8 cellular contexts compared by ENCODE assay signal in the genomic region with DNA sequence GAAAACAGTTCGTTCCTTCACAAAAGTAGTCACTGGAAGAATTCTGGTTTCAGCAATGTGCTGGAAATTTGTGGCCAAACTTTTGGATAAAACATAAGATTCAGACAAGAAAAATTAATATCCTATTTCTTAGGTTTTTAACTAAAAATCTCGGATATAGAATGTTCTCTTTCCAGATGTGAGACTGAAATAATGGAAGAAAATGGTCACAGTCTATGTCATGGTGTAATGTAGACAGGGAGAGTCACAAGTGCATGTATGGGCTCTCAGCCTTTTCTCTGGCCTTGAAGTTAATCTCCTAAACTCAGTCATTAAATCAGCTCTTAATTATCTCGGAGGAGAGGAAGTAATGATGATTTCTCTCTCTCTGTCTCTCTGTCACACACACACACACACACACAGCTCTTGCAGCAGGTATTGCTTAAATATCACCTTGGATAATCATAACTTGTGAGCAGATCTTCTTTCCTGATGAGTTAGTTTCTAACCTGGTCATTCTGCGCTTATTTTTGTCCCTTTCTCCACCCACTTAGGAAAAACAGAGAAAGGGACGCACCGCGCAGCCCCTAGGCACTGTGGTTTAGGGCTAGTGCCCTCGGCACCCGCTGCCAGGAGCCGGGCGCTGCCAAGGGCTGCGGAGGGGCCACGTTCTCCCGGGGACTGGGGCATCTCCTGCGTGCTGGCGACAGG. TPM values are rescaled to one million over a fixed set of nuclear protein-coding genes. Genes with fewer than 3 reads are reported as not detected.
DNase-seq lines count a peak whose midpoint lies in the region; ATAC-seq, FAIRE-seq and TF ChIP-seq lines count a peak whose summit lies in the region.

No MANE protein-coding gene starts in this region.

- no peaks in the 10 kb centered on the region for H3K27me3 Mint-ChIP-seq in astrocyte (ENCODE audit: low read depth, unreplicated experiment)

- H3K27me3 ChIP-seq in astrocyte (ENCODE audit: insufficient read depth, low read length) (no peaks in the 10 kb centered on the region), keratinocyte (ENCODE audit: control insufficient read depth, extremely low read depth, insufficient read depth, low read length) (no peaks in the 10 kb centered on the region), subcutaneous abdominal adipose tissue (ENCODE audit: control insufficient read depth in 5 of 5, insufficient read depth in 4 of 5, low read length in 5 of 5) (peaks cover 0 to 9% (median 2%) of the 10 kb centered on the region in 5 donors)

- FAIRE-seq in astrocyte (lab: Jason Lieb, UNC) (no peak), keratinocyte (lab: Jason Lieb, UNC) (peak; percentile 52)

- ATAC-seq in HG02973 (IDR thresholded peaks at IDR 0.05; ENCODE audit: unreplicated experiment): peak; percentile 12
- no peak for ATAC-seq in HG03565 (IDR thresholded peaks at IDR 0.05; ENCODE audit: unreplicated experiment)
- no peak for ATAC-seq in HG03280 (IDR thresholded peaks at IDR 0.05; ENCODE audit: unreplicated experiment)

- H3K4me1 ChIP-seq in astrocyte (ENCODE audit: insufficient read depth, low read length): peaks cover 28% of the 10 kb centered on the region
- peaks cover 69% of the 10 kb centered on the region for H3K4me1 ChIP-seq in keratinocyte (ENCODE audit: control insufficient read depth, extremely low read depth, insufficient read depth, low read length)
- peaks cover 0 to 24% (median 18%) of the 10 kb centered on the region in 5 donors for H3K4me1 ChIP-seq in subcutaneous abdominal adipose tissue (ENCODE audit: control insufficient read depth in 5 of 5, insufficient read depth in 5 of 5, low read length in 5 of 5)

- H3K9ac ChIP-seq in astrocyte (ENCODE audit: low read length) (peak overlapping the region; percentile 79), keratinocyte (ENCODE audit: control insufficient read depth, extremely low read depth, insufficient read depth, low read length) (peak overlapping the region; percentile 93), subcutaneous abdominal adipose tissue (ENCODE audit: low read length in 5 of 5) (peak overlapping the region in 1 of 5 donors; percentile 58)

- peaks cover 3% of the 10 kb centered on the region for H3K9me1 ChIP-seq in keratinocyte (ENCODE audit: control insufficient read depth, extremely low read depth, insufficient read depth, low read length)

- H3K36me3 Mint-ChIP-seq in astrocyte (ENCODE audit: low read depth, unreplicated experiment): no peaks in the 10 kb centered on the region

- no peak overlapping the region for H3K27ac Mint-ChIP-seq in astrocyte (ENCODE audit: unreplicated experiment)

- H3K4me1 Mint-ChIP-seq in astrocyte (ENCODE audit: low read depth, unreplicated experiment): peaks cover 31% of the 10 kb centered on the region

- peak overlapping the region; percentile 80 for H3K4me3 Mint-ChIP-seq in astrocyte (ENCODE audit: unreplicated experiment)

- dilution Hi-C loops in keratinocyte (cut with MboI; ENCODE audit: extremely low pct_ligation_motif_present, low sequenced_read_pairs): no loop called here

- H4K20me1 ChIP-seq in astrocyte (ENCODE audit: insufficient read depth, low read length) (no peaks in the 10 kb centered on the region), keratinocyte (ENCODE audit: control insufficient read depth, extremely low read depth, insufficient read depth, low read length) (no peaks in the 10 kb centered on the region)

- H3K4me3 ChIP-seq in astrocyte (ENCODE audit: insufficient read depth, low read depth, low read length): peak overlapping the region; percentile 87
- peak overlapping the region; percentile 75 to 99 (median 85) for H3K4me3 ChIP-seq in keratinocyte (ENCODE audit: control insufficient read depth in 2 of 3, extremely low read depth in 1 of 3, insufficient read depth in 2 of 3, low read depth in 1 of 3, low read length in 3 of 3)
- peak overlapping the region in 4 of 5 donors; percentile 65 to 80 (median 74) for H3K4me3 ChIP-seq in subcutaneous abdominal adipose tissue (ENCODE audit: low read depth in 1 of 5, low read length in 5 of 5)

- no peaks in the 10 kb centered on the region for H3K9me3 Mint-ChIP-seq in astrocyte (ENCODE audit: unreplicated experiment)

- peaks cover 41% of the 10 kb centered on the region for H3K79me2 ChIP-seq in astrocyte (ENCODE audit: insufficient read depth, low read length)
- peaks cover 44% of the 10 kb centered on the region for H3K79me2 ChIP-seq in keratinocyte (ENCODE audit: control insufficient read depth, insufficient read depth, low read length)

- H2AFZ ChIP-seq in astrocyte (ENCODE audit: low read depth, low read length) (peak overlapping the region; percentile 84), keratinocyte (ENCODE audit: control insufficient read depth, low read length) (peak overlapping the region; percentile 45)

- no peak for DNase-seq in astrocyte (ENCODE audit: low read depth)
- no peak for DNase-seq in keratinocyte (ENCODE audit: low read depth, low spot score)
- DNase-seq in HK-2 (ENCODE audit: unreplicated experiment): no peak

- no peaks in the 10 kb centered on the region for H3K9me3 ChIP-seq in astrocyte (ENCODE audit: insufficient read depth, low read depth, low read length)
- H3K9me3 ChIP-seq in keratinocyte (ENCODE audit: control insufficient read depth, low read depth, low read length): no peaks in the 10 kb centered on the region
- no peaks in the 10 kb centered on the region for H3K9me3 ChIP-seq in subcutaneous abdominal adipose tissue (ENCODE audit: control insufficient read depth in 5 of 5, low read length in 5 of 5)

- H3K27ac ChIP-seq in C4-2B: peak overlapping the region; percentile 60
- peak overlapping the region; percentile 55 for H3K27ac ChIP-seq in astrocyte (ENCODE audit: low read depth, low read length)
- H3K27ac ChIP-seq in keratinocyte (ENCODE audit: control insufficient read depth, insufficient read depth, low read length): peak overlapping the region; percentile 96
- H3K27ac ChIP-seq in subcutaneous abdominal adipose tissue (ENCODE audit: low read depth, low read length): no peak overlapping the region

- TF ChIP-seq CTCF in C4-2B (conservative IDR thresholded peaks at IDR 0.05) (no peak), astrocyte (IDR thresholded peaks at IDR 0.05; ENCODE audit: insufficient read depth, low read depth, low read length) (no peak), keratinocyte (optimal IDR thresholded peaks at IDR 0.05 in 1 of 3, IDR thresholded peaks at IDR 0.05 in 1 of 3, conservative IDR thresholded peaks at IDR 0.05 in 1 of 3; ENCODE audit: extremely low read depth in 1 of 3, insufficient read depth in 2 of 3, low read length in 3 of 3) (no peak)

- H3K4me2 ChIP-seq in astrocyte (ENCODE audit: low read length) (peak overlapping the region; percentile 97), keratinocyte (ENCODE audit: control insufficient read depth, extremely low read depth, insufficient read depth, low read depth, low read length) (peak overlapping the region; percentile 88)

- H3K36me3 ChIP-seq in astrocyte (ENCODE audit: insufficient read depth, low read length): peaks cover 5% of the 10 kb centered on the region
- peaks cover 2 to 20% of the 10 kb centered on the region in 2 experiments for H3K36me3 ChIP-seq in keratinocyte (ENCODE audit: control insufficient read depth in 2 of 2, extremely low read depth in 1 of 2, insufficient read depth in 2 of 2, low read length in 2 of 2)
- H3K36me3 ChIP-seq in subcutaneous abdominal adipose tissue (ENCODE audit: control insufficient read depth in 5 of 5, insufficient read depth in 5 of 5, low read length in 5 of 5): no peaks in the 10 kb centered on the region

RNA-seq across cellular contexts. Expression of a gene that starts 0.7 kb away (rescaled TPM):
- 20.1 and 35.9 TPM in 2 replicates for total RNA-seq in astrocyte
- 75.4 to 112 TPM (median 107 TPM) in 3 replicates for polyA plus RNA-seq in keratinocyte
- polyA plus RNA-seq in keratinocyte (2011; ENCODE audit: low read depth): 8.1 TPM
- 14.3 and 31.7 TPM in 2 replicates for polyA plus RNA-seq in keratinocyte (2011; cell fraction: cytosol; rRNA removed)
- polyA plus RNA-seq in keratinocyte (2011; cell fraction: nucleus; rRNA removed): 139 and 168 TPM in 2 replicates
- polyA plus RNA-seq in keratinocyte (2012; ENCODE audit: low replicate concordance): 21.1 and 96.1 TPM in 2 replicates
- polyA minus RNA-seq in keratinocyte: 143 to 270 TPM (median 175 TPM) in 3 replicates
- 71.6 TPM for polyA minus RNA-seq in keratinocyte (2011; cell fraction: cytosol; rRNA and poly(A)+ RNA removed)
- polyA minus RNA-seq in keratinocyte (2011; cell fraction: nucleus; rRNA and poly(A)+ RNA removed): 267 and 529 TPM in 2 replicates
